ENCODE assay signal across 8 cellular contexts in genomic region chr15:40381818-40382529, GRCh38. TPM values are rescaled to one million over a fixed set of nuclear protein-coding genes. Genes with fewer than 3 reads are reported as not detected.
A peak's percentile ranks its signal among the peaks of the same experiment; 100 is the strongest.
DNase-seq lines count a peak whose midpoint lies in the region; ATAC-seq lines count a peak whose summit lies in the region.
"Had no signal": no experiment of that assay in that cellular context is flagged by ENCODE, and none has a peak within 500 bp of the region (broad histone marks: within the 10 kb centered on the region; RNA-seq: fewer than 3 reads in every experiment).

No MANE protein-coding gene starts in this region.

- H3K4me2 ChIP-seq in skeletal muscle satellite cell (ENCODE audit: low read length): peak overlapping the region; percentile 64

- ATAC-seq in GM21447 (IDR thresholded peaks at IDR 0.05; ENCODE audit: unreplicated experiment): no peak

- peaks cover 24% of the 10 kb centered on the region for H3K36me3 ChIP-seq in HUES48 (ENCODE audit: control insufficient read depth, insufficient read depth, low read length)
- H3K36me3 ChIP-seq in SJCRH30: peaks cover 19% of the 10 kb centered on the region
- H3K36me3 ChIP-seq in iPS-18a (ENCODE audit: control insufficient read depth, low read depth, low read length): peaks cover 8% of the 10 kb centered on the region
- H3K36me3 ChIP-seq in skeletal muscle satellite cell (ENCODE audit: insufficient read depth, low read length): peaks cover 8% of the 10 kb centered on the region

- H3K27ac ChIP-seq in HUES48 (ENCODE audit: low read depth, low read length): peak overlapping the region; percentile 24
- no peak overlapping the region for H3K27ac ChIP-seq in SJCRH30
- H3K27ac ChIP-seq in iPS-18a (ENCODE audit: low read length): peak overlapping the region; percentile 87

- H3K4me3 ChIP-seq in HUES48 (ENCODE audit: low read depth, low read length) (peak overlapping the region; percentile 44), SJCRH30 (peak overlapping the region; percentile 92; the same call in 1 of the 2 replicates), iPS-18a (ENCODE audit: low read length) (peak overlapping the region; percentile 87), skeletal muscle satellite cell (ENCODE audit: low read length) (no peak overlapping the region)

- DNase-seq in SJCRH30: no peak
- DNase-seq in RPMI8226: no peak
- no peak for DNase-seq in Kasumi-1 (lab: John Stamatoyannopoulos, UW)

- H3K9ac ChIP-seq in HUES48 (ENCODE audit: low read depth, low read length): no peak overlapping the region
- H3K9ac ChIP-seq in iPS-18a (ENCODE audit: low read length): peak overlapping the region; percentile 64
- H3K9ac ChIP-seq in skeletal muscle satellite cell (ENCODE audit: low read depth, low read length): no peak overlapping the region

- H3K27me3 ChIP-seq in HUES48 (ENCODE audit: control insufficient read depth, insufficient read depth, low read length) (no peaks in the 10 kb centered on the region), SJCRH30 (no peaks in the 10 kb centered on the region), iPS-18a (ENCODE audit: control insufficient read depth, insufficient read depth, low read length) (no peaks in the 10 kb centered on the region), skeletal muscle satellite cell (ENCODE audit: control insufficient read depth, insufficient read depth, low read length) (no peaks in the 10 kb centered on the region)

- peaks cover 5% of the 10 kb centered on the region; the same call in 1 of the 2 replicates for H3K4me1 ChIP-seq in HUES48 (ENCODE audit: control insufficient read depth, insufficient read depth, low read length)
- no peaks in the 10 kb centered on the region; the same call in 1 of the 2 replicates for H3K4me1 ChIP-seq in SJCRH30
- peaks cover 3% of the 10 kb centered on the region for H3K4me1 ChIP-seq in iPS-18a (ENCODE audit: control insufficient read depth, low read depth, low read length)
- H3K4me1 ChIP-seq in skeletal muscle satellite cell (ENCODE audit: control insufficient read depth, insufficient read depth, low read length): peaks cover 26% of the 10 kb centered on the region

- H3K9me3 ChIP-seq in HUES48 (ENCODE audit: control insufficient read depth, insufficient read depth, low read length) (no peaks in the 10 kb centered on the region), SJCRH30 (replicated peaks) (no peaks in the 10 kb centered on the region), iPS-18a (ENCODE audit: control insufficient read depth, low read depth, low read length) (no peaks in the 10 kb centered on the region), skeletal muscle satellite cell (replicated peaks; ENCODE audit: low read length) (no peaks in the 10 kb centered on the region)

RNA-seq across cellular contexts. Expression of gene KNSTRN, which starts 0.5 kb away (rescaled TPM):
- 92.2 and 93.9 TPM in 2 replicates for total RNA-seq in SJCRH30 (2014; rRNA removed; shearing (Covaris generic))
- 45.6 and 50.7 TPM in 2 replicates for total RNA-seq in skeletal muscle satellite cell (2012; rRNA removed)

RNA-seq across cellular contexts. Expression of gene IVD, which starts 23.6 kb away (rescaled TPM):
- total RNA-seq in SJCRH30 (2014; rRNA removed; shearing (Covaris generic)): 34.9 and 36.7 TPM in 2 replicates
- 35.5 and 37.6 TPM in 2 replicates for total RNA-seq in skeletal muscle satellite cell (2012; rRNA removed)

RNA-seq across cellular contexts. Expression of gene DISP2, which starts 24.0 kb away (rescaled TPM):
- 0.22 and 0.38 TPM in 2 replicates for total RNA-seq in SJCRH30 (2014; rRNA removed; shearing (Covaris generic))
- total RNA-seq in skeletal muscle satellite cell (2012; rRNA removed): under 0.01 TPM in 2 replicates

RNA-seq across cellular contexts. Expression of gene PHGR1, which starts 31.1 kb away (rescaled TPM):
- not detected in 2 replicates for total RNA-seq in SJCRH30 (2014; rRNA removed; shearing (Covaris generic))
- total RNA-seq in skeletal muscle satellite cell (2012; rRNA removed): not detected in 2 replicates
- total RNA-seq: myocyte had no signal

RNA-seq across cellular contexts. Expression of gene CCDC9B, which starts 41.2 kb away (rescaled TPM):
- total RNA-seq in SJCRH30 (2014; rRNA removed; shearing (Covaris generic)): 2.4 and 3.2 TPM in 2 replicates
- total RNA-seq in skeletal muscle satellite cell (2012; rRNA removed): 3.1 and 8.6 TPM in 2 replicates
